ENCODE assay signal across 19 cellular contexts in the genomic region with DNA sequence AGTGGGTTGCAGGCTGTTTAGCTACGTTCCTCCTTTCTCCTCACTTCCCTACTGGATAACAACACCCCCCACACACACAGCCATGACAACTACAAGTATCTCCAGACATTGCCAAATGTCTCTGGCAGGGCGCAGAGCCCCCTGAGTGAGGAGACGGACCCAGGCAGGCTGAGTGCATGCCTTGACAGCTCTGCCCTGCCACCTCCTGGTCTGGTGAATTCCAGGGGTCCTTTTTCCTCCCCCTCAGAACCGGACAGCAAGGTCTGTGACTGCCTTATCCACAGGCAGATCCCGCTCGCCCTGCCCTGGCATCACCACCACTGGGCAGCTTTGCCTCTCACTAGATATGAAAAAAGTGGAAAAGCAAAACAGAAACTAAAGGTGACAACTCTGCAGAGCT.
A peak's percentile ranks its signal among the peaks of the same experiment; 100 is the strongest.
DNase-seq lines count a peak whose midpoint lies in the region; ATAC-seq and TF ChIP-seq lines count a peak whose summit lies in the region.
"Had no signal": no experiment of that assay in that cellular context is flagged by ENCODE, and none has a peak within 500 bp of the region (broad histone marks: within the 10 kb centered on the region; RNA-seq: fewer than 3 reads in every experiment).

No MANE protein-coding gene starts in this region.

- peak overlapping the region in 4 of 7 donors; percentile 40 to 86 (median 82) for H3K4me3 Mint-ChIP-seq in CD8-positive, alpha-beta memory T cell
- H3K4me3 Mint-ChIP-seq: CD14-positive monocyte had no signal

- H3K36me3 ChIP-seq in CD8-positive, alpha-beta memory T cell (ENCODE audit: insufficient read depth, low read length), result no peaks in the 10 kb centered on the region
- H3K36me3 ChIP-seq in OCI-LY7 (ENCODE audit: insufficient read depth, low read length) (no peaks in the 10 kb centered on the region), heart right ventricle (no peaks in the 10 kb centered on the region)

- H3K9me3 ChIP-seq in CD8-positive, alpha-beta memory T cell (ENCODE audit: low read length), result no peaks in the 10 kb centered on the region
- H3K9me3 ChIP-seq in OCI-LY7 (ENCODE audit: low read length), result no peaks in the 10 kb centered on the region
- peaks cover 0 to 4% (median 0%) of the 10 kb centered on the region in 11 donors for H3K9me3 ChIP-seq in heart right ventricle

- no peaks in the 10 kb centered on the region for H3K4me1 ChIP-seq in CD8-positive, alpha-beta memory T cell (ENCODE audit: insufficient read depth, low read length)
- H3K4me1 ChIP-seq in OCI-LY7 (ENCODE audit: insufficient read depth, low read length, poor library complexity, severe bottlenecking), result peaks cover 6% of the 10 kb centered on the region
- H3K4me1 ChIP-seq in heart right ventricle, result no peaks in the 10 kb centered on the region

- no peaks in the 10 kb centered on the region for H3K9me2 ChIP-seq in OCI-LY7 (ENCODE audit: insufficient read depth, low read length)

- H3K27ac ChIP-seq in CD8-positive, alpha-beta memory T cell (ENCODE audit: low read depth, low read length), result no peak overlapping the region
- no peak overlapping the region for H3K27ac ChIP-seq in OCI-LY7 (ENCODE audit: low read depth, low read length, poor library complexity, severe bottlenecking)
- H3K27ac ChIP-seq in heart right ventricle, result no peak overlapping the region
- H3K27ac ChIP-seq: 22Rv1, SK-N-MC had no signal

- H3K27ac Mint-ChIP-seq in CD8-positive, alpha-beta memory T cell, result peak overlapping the region in 4 of 8 donors; percentile 60 to 94 (median 84)

- WGBS in heart right ventricle, 2 donors, result 42 to 57% methylated on average over 6 of the region's 6 CpGs

- BruUV-seq in OCI-LY7 (replicated peaks; lab: Mats Ljungman, UMichigan), result no TSS peak

- no peaks in the 10 kb centered on the region for H4K20me1 ChIP-seq in OCI-LY7 (ENCODE audit: insufficient read depth, low read length)

- H3K27me3 ChIP-seq in CD8-positive, alpha-beta memory T cell (ENCODE audit: insufficient read depth, low read length, poor library complexity, severe bottlenecking), result no peaks in the 10 kb centered on the region
- no peaks in the 10 kb centered on the region for H3K27me3 ChIP-seq in heart right ventricle

- DNase-seq in NCI-H748 (lab: John Stamatoyannopoulos, UW; ENCODE audit: unreplicated experiment) (peak; percentile 42), NCI-H748 treated with DMSO at 0.1 percent for 48 hours (lab: John Stamatoyannopoulos, UW) (no peak), OCI-LY7 (ENCODE audit: low spot score) (no peak), globus pallidus (ENCODE audit: low spot score) (peak; percentile 6), heart right ventricle (no peak), HuH-7.5 (ENCODE audit: low spot score) (no peak)
- DNase-seq in CD8-positive, alpha-beta memory T cell, result no peak
- DNase-seq: AML-193, GOT3, NCI-H1105, NCI-H2107, NCI-H510A, OCI-M1, Right ventricle myocardium superior had no signal

- no peak overlapping the region for H2AFZ ChIP-seq in OCI-LY7 (ENCODE audit: low read length)

- H3K36me3 Mint-ChIP-seq in CD8-positive, alpha-beta memory T cell, result no peaks in the 10 kb centered on the region
- H3K36me3 Mint-ChIP-seq: CD14-positive monocyte had no signal

- no peaks in the 10 kb centered on the region for H3K79me2 ChIP-seq in OCI-LY7 (ENCODE audit: insufficient read depth, low read depth, low read length)

- H3K4me1 Mint-ChIP-seq in CD8-positive, alpha-beta memory T cell, result peaks cover 0 to 10% (median 3%) of the 10 kb centered on the region in 3 donors
- H3K4me1 Mint-ChIP-seq: CD14-positive monocyte had no signal

- CTCF ChIA-PET in CD8-positive, alpha-beta memory T cell (lab: Charles Lee), result no interaction called here
- CTCF ChIA-PET in OCI-LY7 (lab: Charles Lee; ENCODE audit: unreplicated experiment), result no interaction called here

- H3K4me3 ChIP-seq in CD8-positive, alpha-beta memory T cell (ENCODE audit: low read length), result no peak overlapping the region
- H3K4me3 ChIP-seq in OCI-LY7 (ENCODE audit: low read depth, low read length, poor library complexity, severe bottlenecking), result no peak overlapping the region
- H3K4me3 ChIP-seq in heart right ventricle, result no peak overlapping the region
- H3K4me3 ChIP-seq: K562, SK-N-MC had no signal

- TF ChIP-seq CTCF in OCI-LY7 (conservative IDR thresholded peaks at IDR 0.05; ENCODE audit: low read length), result peak; percentile 41
- no peak for TF ChIP-seq CTCF in heart right ventricle (IDR thresholded peaks at IDR 0.05)

- ATAC-seq in GM21360 (IDR thresholded peaks at IDR 0.05; ENCODE audit: unreplicated experiment) (no peak), heart right ventricle (no peak)
- ATAC-seq: K562 had no signal

- peaks cover 0 to 3% (median 0%) of the 10 kb centered on the region in 5 donors for H3K9me3 Mint-ChIP-seq in CD8-positive, alpha-beta memory T cell

- intact Hi-C loops in OCI-LY7 (cut with micrococcal nuclease; ENCODE audit: unreplicated experiment) (no loop called here), heart right ventricle (cut with DNase I) (no loop called here)

- peaks cover 3 to 6% of the 10 kb centered on the region in 2 donors for H3K27me3 Mint-ChIP-seq in CD8-positive, alpha-beta memory T cell

- POLR2A ChIA-PET in CD8-positive, alpha-beta memory T cell (lab: Charles Lee), result no interaction called here
- POLR2A ChIA-PET in OCI-LY7 (lab: Charles Lee), result no interaction called here

- H3K4me2 ChIP-seq in OCI-LY7 (ENCODE audit: low read length), result no peak overlapping the region

Comparison
In these comparisons a context has a peak if more than half of its experiments do, and no peak if none do; other contexts are left out.
1. DNase-seq: peak in NCI-H748 (single experiment) and globus pallidus (single experiment); none in NCI-H748 treated with DMSO at 0.1 percent for 48 hours (single experiment), CD8-positive, alpha-beta memory T cell (0 of 5), OCI-LY7 (single experiment), heart right ventricle (0 of 2) and HuH-7.5 (single experiment).